ENCODE assay signal across 22 cellular contexts in genomic region chr5:10691826-10692785, GRCh38.
A peak's percentile ranks its signal among the peaks of the same experiment; 100 is the strongest.
DNase-seq lines count a peak whose midpoint lies in the region; FAIRE-seq and TF ChIP-seq lines count a peak whose summit lies in the region.
"Had no signal": no experiment of that assay in that cellular context is flagged by ENCODE, and none has a peak within 500 bp of the region (broad histone marks: within the 10 kb centered on the region; RNA-seq: fewer than 3 reads in every experiment).

No MANE protein-coding gene starts in this region.

- TF ChIP-seq CTCF in keratinocyte (optimal IDR thresholded peaks at IDR 0.05 in 1 of 3, IDR thresholded peaks at IDR 0.05 in 1 of 3, conservative IDR thresholded peaks at IDR 0.05 in 1 of 3; ENCODE audit: extremely low read depth in 1 of 3, insufficient read depth in 2 of 3, low read length in 3 of 3) (no peak), type B pancreatic cell (conservative IDR thresholded peaks at IDR 0.05) (no peak)

- no peak overlapping the region for H3K27ac ChIP-seq in keratinocyte (ENCODE audit: control insufficient read depth, insufficient read depth, low read length)
- H3K27ac ChIP-seq: 22Rv1, epithelial cell of prostate, tibial artery had no signal

- H4K20me1 ChIP-seq in keratinocyte (ENCODE audit: control insufficient read depth, extremely low read depth, insufficient read depth, low read length): no peaks in the 10 kb centered on the region

- H3K4me3 Mint-ChIP-seq in type B pancreatic cell: no peak overlapping the region
- H3K4me3 Mint-ChIP-seq: activated naive CD8-positive, alpha-beta T cell; H9; naive thymus-derived CD8-positive, alpha-beta T cell had no signal

- H3K36me3 ChIP-seq in adipocyte (ENCODE audit: control insufficient read depth, insufficient read depth, low read length, severe bottlenecking): no peaks in the 10 kb centered on the region
- H3K36me3 ChIP-seq in keratinocyte (ENCODE audit: control insufficient read depth in 2 of 2, extremely low read depth in 1 of 2, insufficient read depth in 2 of 2, low read length in 2 of 2): peaks cover 0 to 5% of the 10 kb centered on the region in 2 experiments
- H3K36me3 ChIP-seq: tibial artery had no signal

- dilution Hi-C loops in keratinocyte (cut with MboI; ENCODE audit: extremely low pct_ligation_motif_present, low sequenced_read_pairs): no loop called here

- H3K4me2 ChIP-seq in keratinocyte (ENCODE audit: control insufficient read depth, extremely low read depth, insufficient read depth, low read depth, low read length): peak overlapping the region; percentile 37

- H3K4me3 ChIP-seq in adipocyte (ENCODE audit: low read length) (peak overlapping the region; percentile 3), keratinocyte (ENCODE audit: control insufficient read depth in 2 of 3, extremely low read depth in 1 of 3, insufficient read depth in 2 of 3, low read depth in 1 of 3, low read length in 3 of 3) (no peak overlapping the region)
- H3K4me3 ChIP-seq: tibial artery had no signal

- peaks cover 3% of the 10 kb centered on the region for H3K9me3 Mint-ChIP-seq in type B pancreatic cell
- H3K9me3 Mint-ChIP-seq: naive thymus-derived CD8-positive, alpha-beta T cell had no signal

- peaks cover 2% of the 10 kb centered on the region for H3K9me1 ChIP-seq in keratinocyte (ENCODE audit: control insufficient read depth, extremely low read depth, insufficient read depth, low read length)

- no peak overlapping the region for H3K27ac Mint-ChIP-seq in type B pancreatic cell
- H3K27ac Mint-ChIP-seq: activated naive CD8-positive, alpha-beta T cell; naive thymus-derived CD8-positive, alpha-beta T cell had no signal

- peaks cover 24% of the 10 kb centered on the region for H3K36me3 Mint-ChIP-seq in type B pancreatic cell

- H3K9me3 ChIP-seq in adipocyte (ENCODE audit: control insufficient read depth, low read length): no peaks in the 10 kb centered on the region
- H3K9me3 ChIP-seq in keratinocyte (ENCODE audit: control insufficient read depth, low read depth, low read length): no peaks in the 10 kb centered on the region
- H3K9me3 ChIP-seq: tibial artery had no signal

- H3K9ac ChIP-seq in adipocyte (ENCODE audit: low read length) (peak overlapping the region; percentile 8), keratinocyte (ENCODE audit: control insufficient read depth, extremely low read depth, insufficient read depth, low read length) (no peak overlapping the region)

- H3K79me2 ChIP-seq in keratinocyte (ENCODE audit: control insufficient read depth, insufficient read depth, low read length): peaks cover 7% of the 10 kb centered on the region

- H3K27me3 Mint-ChIP-seq in type B pancreatic cell: no peaks in the 10 kb centered on the region
- H3K27me3 Mint-ChIP-seq: activated naive CD8-positive, alpha-beta T cell; naive thymus-derived CD8-positive, alpha-beta T cell had no signal

- FAIRE-seq in keratinocyte (lab: Jason Lieb, UNC): no peak

- H3K4me1 Mint-ChIP-seq in type B pancreatic cell (ENCODE audit: unreplicated experiment): peaks cover 15% of the 10 kb centered on the region

- H3K27me3 ChIP-seq in adipocyte (replicated peaks; ENCODE audit: control insufficient read depth, insufficient read depth, low read length) (no peaks in the 10 kb centered on the region), keratinocyte (ENCODE audit: control insufficient read depth, extremely low read depth, insufficient read depth, low read length) (no peaks in the 10 kb centered on the region)
- H3K27me3 ChIP-seq: tibial artery had no signal

- no peak overlapping the region for H2AFZ ChIP-seq in keratinocyte (ENCODE audit: control insufficient read depth, low read length)

- DNase-seq in A172 (ENCODE audit: low spot score) (peak; percentile 74), HS-5 (ENCODE audit: low read depth) (peak; percentile 70), adipocyte (ENCODE audit: low read depth) (peak; percentile 59), keratinocyte (ENCODE audit: low read depth, low spot score) (no peak), type B pancreatic cell (ENCODE audit: extremely low spot score, unreplicated experiment) (no peak), HK-2 (ENCODE audit: unreplicated experiment) (no peak)
- no peak for DNase-seq in activated CD4-positive, CD25-positive, alpha-beta regulatory T cell (lab: John Stamatoyannopoulos, UW)
- no peak for DNase-seq in activated CD4-positive, alpha-beta T cell treated with anti-CD3 and anti-CD28 coated beads, Interleukin-2, amount 50 U/mL, for 4 hours
- DNase-seq: activated CD4-positive, alpha-beta T cell treated with anti-CD3 and anti-CD28 coated beads for 1 hour; activated CD8-positive, alpha-beta memory T cell treated with anti-CD3 and anti-CD28 coated beads, Interleukin-2, amount 50 U/mL, for 4 hours; COR-L47; H9; hippocampal formation; naive thymus-derived CD8-positive, alpha-beta T cell; NCI-H1694 treated with DMSO at 0.1 percent for 48 hours; NCI-H510A treated with DMSO at 0.1 percent for 48 hours; stimulated activated CD4-positive, alpha-beta T cell treated with anti-CD3 and anti-CD28 coated beads, Interleukin-2, amount 100 ng/mL, for 24 hours; stimulated activated CD8-positive, alpha-beta memory T cell treated with anti-CD3 and anti-CD28 coated beads, Interleukin-4, amount 100 ng/mL, for 48 hours; tibial artery had no signal

- H3K4me1 ChIP-seq in adipocyte (ENCODE audit: control insufficient read depth, insufficient read depth, low read length): peaks cover 15% of the 10 kb centered on the region
- H3K4me1 ChIP-seq in keratinocyte (ENCODE audit: control insufficient read depth, extremely low read depth, insufficient read depth, low read length): peaks cover 15% of the 10 kb centered on the region
- H3K4me1 ChIP-seq: tibial artery had no signal

Comparison
In these comparisons a context has a peak if more than half of its experiments do, and no peak if none do; other contexts are left out.
1. DNase-seq: peak in A172 (single experiment), HS-5 (single experiment) and adipocyte (single experiment); none in keratinocyte (single experiment), activated CD4-positive, CD25-positive, alpha-beta regulatory T cell (0 of 4), type B pancreatic cell (single experiment), activated CD4-positive, alpha-beta T cell treated with anti-CD3 and anti-CD28 coated beads, Interleukin-2, amount 50 U/mL, for 4 hours (0 of 2) and HK-2 (single experiment).